In genomic region chr21:43494279-43495012, GRCh38 we compare ENCODE assay signal across 8 cellular contexts.
A peak's percentile ranks its signal among the peaks of the same experiment; 100 is the strongest.
DNase-seq lines count a peak whose midpoint lies in the region; ATAC-seq, FAIRE-seq and TF ChIP-seq lines count a peak whose summit lies in the region.
"Not testable (repeated sequence)": the region's sequence is repeated elsewhere in the genome, so short reads cannot be mapped to it uniquely, and the experiment has no call there.

No MANE protein-coding gene starts in this region.

- H3K27ac ChIP-seq in heart right ventricle, right lobe of liver, pancreas: not testable (repeated sequence)

- not testable (repeated sequence) for H3K27ac Mint-ChIP-seq in HFFc6; MCF 10A (ENCODE audit: low read depth, unreplicated experiment); stimulated activated naive CD8-positive, alpha-beta T cell treated with anti-CD3 and anti-CD28 coated beads, Interleukin-15, amount 100 ng/mL, for 72 hours

- H3K36me3 Mint-ChIP-seq in HFFc6 (ENCODE audit: low read depth); activated T-cell treated with anti-CD3 and anti-CD28 coated beads, Interleukin-2, amount 50 U/mL, for 4 hours (ENCODE audit: insufficient read depth); MCF 10A (ENCODE audit: insufficient read depth, unreplicated experiment): not testable (repeated sequence)

- not testable (repeated sequence) for H3K36me3 ChIP-seq in heart right ventricle, right lobe of liver, pancreas

- not testable (repeated sequence) for H3K4me1 Mint-ChIP-seq in HFFc6 (ENCODE audit: low read depth); activated T-cell treated with anti-CD3 and anti-CD28 coated beads, Interleukin-2, amount 50 U/mL, for 4 hours (ENCODE audit: low read depth); MCF 10A (ENCODE audit: insufficient read depth, unreplicated experiment); stimulated activated naive CD8-positive, alpha-beta T cell treated with anti-CD3 and anti-CD28 coated beads, Interleukin-15, amount 100 ng/mL, for 72 hours

- not testable (repeated sequence) for H3K9me3 Mint-ChIP-seq in HFFc6; activated T-cell treated with anti-CD3 and anti-CD28 coated beads, Interleukin-2, amount 50 U/mL, for 4 hours; MCF 10A (ENCODE audit: unreplicated experiment); stimulated activated naive CD8-positive, alpha-beta T cell treated with anti-CD3 and anti-CD28 coated beads, Interleukin-15, amount 100 ng/mL, for 72 hours

- not testable (repeated sequence) for H3K9me3 ChIP-seq in heart right ventricle, right lobe of liver, pancreas

- intact Hi-C loops in MCF 10A (cut with micrococcal nuclease); heart right ventricle (cut with DNase I); right lobe of liver (cut with DNase I); pancreas (cut with DNase I): not testable (repeated sequence)

- TF ChIP-seq POLR2A in right lobe of liver (IDR thresholded peaks at IDR 0.05) = not testable (repeated sequence)

- POLR2A ChIA-PET in MCF 10A (lab: Yijun Ruan, JAX) = not testable (repeated sequence)

- CTCF ChIA-PET in MCF 10A (lab: Yijun Ruan, JAX) = not testable (repeated sequence)

- not testable (repeated sequence) for H3K4me3 Mint-ChIP-seq in HFFc6; activated T-cell treated with anti-CD3 and anti-CD28 coated beads, Interleukin-2, amount 50 U/mL, for 4 hours; MCF 10A (ENCODE audit: unreplicated experiment); stimulated activated naive CD8-positive, alpha-beta T cell treated with anti-CD3 and anti-CD28 coated beads, Interleukin-15, amount 100 ng/mL, for 72 hours

- not testable (repeated sequence) for H3K27me3 Mint-ChIP-seq in HFFc6 (ENCODE audit: insufficient read depth); activated T-cell treated with anti-CD3 and anti-CD28 coated beads, Interleukin-2, amount 50 U/mL, for 4 hours (ENCODE audit: low read depth); MCF 10A (ENCODE audit: insufficient read depth, unreplicated experiment); stimulated activated naive CD8-positive, alpha-beta T cell treated with anti-CD3 and anti-CD28 coated beads, Interleukin-15, amount 100 ng/mL, for 72 hours

- not testable (repeated sequence) for H3K4me3 ChIP-seq in heart right ventricle, right lobe of liver, pancreas

- not testable (repeated sequence) for TF ChIP-seq CTCF in HFFc6 (IDR thresholded peaks at IDR 0.05); MCF 10A (IDR thresholded peaks at IDR 0.05; ENCODE audit: unreplicated experiment); heart right ventricle (IDR thresholded peaks at IDR 0.05); right lobe of liver (IDR thresholded peaks at IDR 0.05); pancreas (IDR thresholded peaks at IDR 0.05)

- not testable (repeated sequence) for FAIRE-seq in pancreas (lab: Jason Lieb, UNC)

- BruUV-seq in MCF 10A (replicated peaks; lab: Mats Ljungman, UMichigan) = TSS peak; percentile 71

- not testable (repeated sequence) for H3K27me3 ChIP-seq in heart right ventricle, right lobe of liver, pancreas

- ATAC-seq in SK-N-SH treated with all-trans-retinoic acid at 6 μM for 48 hours = peak; percentile 88
- ATAC-seq in activated T-cell treated with anti-CD3 and anti-CD28 coated beads, Interleukin-2, amount 50 U/mL, for 4 hours = peak; percentile 88 to 89
- peak in 7 of 8 donors; percentile 21 to 71 (median 28) for ATAC-seq in heart right ventricle
- ATAC-seq in right lobe of liver = peak; percentile 79 to 86 (median 82)
- ATAC-seq in pancreas = peak in 3 of 4 donors; percentile 25 to 79 (median 75)
- ATAC-seq in stimulated activated naive CD8-positive, alpha-beta T cell treated with anti-CD3 and anti-CD28 coated beads, Interleukin-15, amount 100 ng/mL, for 72 hours = peak; percentile 91

- DNase-seq in HFFc6 (peak; percentile 0), right lobe of liver (peak in 1 of 3 donors; percentile 25), pancreas (peak in 1 of 6 donors; percentile 2)
- DNase-seq in activated T-cell treated with anti-CD3 and anti-CD28 coated beads, Interleukin-2, amount 50 U/mL, for 4 hours; MCF 10A (ENCODE audit: unreplicated experiment); heart right ventricle; stimulated activated naive CD8-positive, alpha-beta T cell treated with anti-CD3 and anti-CD28 coated beads, Interleukin-15, amount 100 ng/mL, for 72 hours: not testable (repeated sequence)

- not testable (repeated sequence) for H3K4me1 ChIP-seq in heart right ventricle, right lobe of liver, pancreas

- 76 to 92% methylated on average over 4 of the region's 18 CpGs for WGBS in heart right ventricle, 2 donors
- no CpG with 5 or more reads among the region's 18 CpGs for WGBS in right lobe of liver (ENCODE audit: insufficient coverage, low coverage, low lambda C conversion rate, missing lambda C conversion rate)
- WGBS in pancreas, 2 donors = 79 to 83% methylated on average over 4 to 5 of the region's 18 CpGs

Comparison
In these comparisons a context has a peak if more than half of its experiments do, and no peak if none do; other contexts are left out.
1. ATAC-seq: peak in every context shown above with its lines; median percentile 91 in stimulated activated naive CD8-positive, alpha-beta T cell treated with anti-CD3 and anti-CD28 coated beads, Interleukin-15, amount 100 ng/mL, for 72 hours; 88 in activated T-cell treated with anti-CD3 and anti-CD28 coated beads, Interleukin-2, amount 50 U/mL, for 4 hours; 88 in SK-N-SH treated with all-trans-retinoic acid at 6 μM for 48 hours; 82 in right lobe of liver; 75 in pancreas; 28 in heart right ventricle.